Comparison of ENCODE assay signal across 6 cellular contexts in the genomic region with DNA sequence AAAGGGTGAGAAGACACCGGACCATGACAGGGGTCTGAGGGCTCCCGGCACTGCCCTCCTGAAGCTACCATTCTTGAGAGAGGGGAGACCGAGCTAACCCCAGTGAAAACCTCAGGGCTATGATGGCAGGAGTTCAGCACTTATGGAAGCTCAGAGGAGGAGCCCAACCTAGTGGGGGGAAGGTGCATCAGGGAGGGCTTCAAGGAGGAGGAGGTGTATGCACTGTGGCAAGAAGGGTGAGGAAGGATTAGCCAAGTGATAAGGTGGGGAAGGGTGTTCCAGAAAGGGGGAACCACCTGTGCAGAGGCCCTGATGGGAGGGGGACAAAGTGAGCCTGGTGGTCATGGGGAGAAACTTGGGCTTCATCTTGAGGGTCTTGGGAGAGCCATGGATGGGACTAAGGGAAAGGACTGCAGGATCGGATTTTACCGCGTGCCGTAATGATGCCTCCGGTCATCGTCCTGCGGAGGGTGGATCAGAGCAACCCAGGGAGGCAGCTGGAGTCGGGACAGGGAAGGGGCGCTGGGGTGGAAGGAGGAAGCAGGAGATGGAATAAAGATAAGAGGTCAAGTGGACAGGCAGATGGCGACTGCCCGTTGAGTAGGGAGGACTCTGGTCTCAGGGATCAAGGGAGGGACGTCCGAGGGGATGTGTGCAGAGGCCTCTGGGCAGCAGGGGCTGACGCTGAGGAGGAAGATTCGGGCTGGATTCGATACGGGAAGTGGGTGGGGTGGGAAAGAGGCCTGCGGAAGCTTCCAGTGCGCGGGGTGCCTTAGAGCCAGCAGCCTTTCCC. TPM values are rescaled to one million over a fixed set of nuclear protein-coding genes. Genes with fewer than 3 reads are reported as not detected.
DNase-seq lines count a peak whose midpoint lies in the region; ATAC-seq and TF ChIP-seq lines count a peak whose summit lies in the region.

No MANE protein-coding gene starts in this region.

- H3K27ac ChIP-seq in subcutaneous abdominal adipose tissue (ENCODE audit: low read depth, low read length), result no peak overlapping the region

- H3K9me3 ChIP-seq in subcutaneous abdominal adipose tissue (ENCODE audit: control insufficient read depth in 5 of 5, low read length in 5 of 5), result no peaks in the 10 kb centered on the region

- peaks cover 2 to 19% (median 17%) of the 10 kb centered on the region in 5 donors for H3K4me1 ChIP-seq in subcutaneous abdominal adipose tissue (ENCODE audit: control insufficient read depth in 5 of 5, insufficient read depth in 5 of 5, low read length in 5 of 5)

- H3K27ac Mint-ChIP-seq in T-helper 1 cell treated with Interleukin-12 subunit alpha and Interleukin-12 subunit beta and Interleukin-4 antibody, amounts not matched to agents 30 μg/mL and 1 μg/mL, for 36 hours, result peak overlapping the region; percentile 1

- H3K9me3 Mint-ChIP-seq in T-helper 1 cell treated with Interleukin-12 subunit alpha and Interleukin-12 subunit beta and Interleukin-4 antibody, amounts not matched to agents 30 μg/mL and 1 μg/mL, for 36 hours, result no peaks in the 10 kb centered on the region

- peak overlapping the region; percentile 87 for H3K4me3 Mint-ChIP-seq in T-helper 1 cell treated with Interleukin-12 subunit alpha and Interleukin-12 subunit beta and Interleukin-4 antibody, amounts not matched to agents 30 μg/mL and 1 μg/mL, for 36 hours

- H3K27me3 ChIP-seq in subcutaneous abdominal adipose tissue (ENCODE audit: control insufficient read depth in 5 of 5, insufficient read depth in 4 of 5, low read length in 5 of 5), result peaks cover 17 to 43% (median 32%) of the 10 kb centered on the region in 5 donors

- H3K36me3 Mint-ChIP-seq in T-helper 1 cell treated with Interleukin-12 subunit alpha and Interleukin-12 subunit beta and Interleukin-4 antibody, amounts not matched to agents 30 μg/mL and 1 μg/mL, for 36 hours (ENCODE audit: low read depth), result no peaks in the 10 kb centered on the region

- no peaks in the 10 kb centered on the region for H3K36me3 ChIP-seq in subcutaneous abdominal adipose tissue (ENCODE audit: control insufficient read depth in 5 of 5, insufficient read depth in 5 of 5, low read length in 5 of 5)

- H3K4me1 Mint-ChIP-seq in T-helper 1 cell treated with Interleukin-12 subunit alpha and Interleukin-12 subunit beta and Interleukin-4 antibody, amounts not matched to agents 30 μg/mL and 1 μg/mL, for 36 hours (ENCODE audit: low read depth), result peaks cover 14% of the 10 kb centered on the region

- peaks cover 25% of the 10 kb centered on the region for H3K27me3 Mint-ChIP-seq in T-helper 1 cell treated with Interleukin-12 subunit alpha and Interleukin-12 subunit beta and Interleukin-4 antibody, amounts not matched to agents 30 μg/mL and 1 μg/mL, for 36 hours (ENCODE audit: low read depth)

- ATAC-seq in HG02588 (IDR thresholded peaks at IDR 0.05; ENCODE audit: unreplicated experiment) (no peak), GM18907 (IDR thresholded peaks at IDR 0.05; ENCODE audit: unreplicated experiment) (no peak)

- no peak for TF ChIP-seq CTCF in fibroblast of the aortic adventitia (IDR thresholded peaks at IDR 0.05; ENCODE audit: insufficient read depth, low read length)

- DNase-seq in T-helper 1 cell (no peak), fibroblast of the aortic adventitia (ENCODE audit: low read depth) (no peak)

- peak overlapping the region in 3 of 5 donors; percentile 20 to 56 (median 52) for H3K9ac ChIP-seq in subcutaneous abdominal adipose tissue (ENCODE audit: low read length in 5 of 5)

- H3K4me3 ChIP-seq in fibroblast of the aortic adventitia (ENCODE audit: low read depth, low read length) (peak overlapping the region; percentile 69), subcutaneous abdominal adipose tissue (ENCODE audit: low read depth in 1 of 5, low read length in 5 of 5) (peak overlapping the region; percentile 40 to 71 (median 64))

RNA-seq across cellular contexts. Expression of a gene that starts 13.3 kb away (rescaled TPM):
- total RNA-seq in fibroblast of the aortic adventitia (ENCODE audit: low replicate concordance), result 55.4 and 223 TPM in 2 replicates

RNA-seq across cellular contexts. Expression of a gene that starts 25.4 kb away (rescaled TPM):
- 0.98 and 1.4 TPM in 2 replicates for total RNA-seq in fibroblast of the aortic adventitia (ENCODE audit: low replicate concordance)

RNA-seq across cellular contexts. Expression of a gene that starts 26.8 kb away (rescaled TPM):
- total RNA-seq in fibroblast of the aortic adventitia (ENCODE audit: low replicate concordance), result 1.3 TPM in 1 of 2 replicates, not detected in the other

RNA-seq across cellular contexts. Expression of a gene that starts 27.5 kb away (rescaled TPM):
- 0.41 and 9.7 TPM in 2 replicates for total RNA-seq in fibroblast of the aortic adventitia (ENCODE audit: low replicate concordance)

RNA-seq across cellular contexts. Expression of a gene that starts 41.4 kb away (rescaled TPM):
- 3.6 and 3.7 TPM in 2 replicates for total RNA-seq in fibroblast of the aortic adventitia (ENCODE audit: low replicate concordance)
